28 cellular contexts compared by ENCODE assay signal in the genomic region with DNA sequence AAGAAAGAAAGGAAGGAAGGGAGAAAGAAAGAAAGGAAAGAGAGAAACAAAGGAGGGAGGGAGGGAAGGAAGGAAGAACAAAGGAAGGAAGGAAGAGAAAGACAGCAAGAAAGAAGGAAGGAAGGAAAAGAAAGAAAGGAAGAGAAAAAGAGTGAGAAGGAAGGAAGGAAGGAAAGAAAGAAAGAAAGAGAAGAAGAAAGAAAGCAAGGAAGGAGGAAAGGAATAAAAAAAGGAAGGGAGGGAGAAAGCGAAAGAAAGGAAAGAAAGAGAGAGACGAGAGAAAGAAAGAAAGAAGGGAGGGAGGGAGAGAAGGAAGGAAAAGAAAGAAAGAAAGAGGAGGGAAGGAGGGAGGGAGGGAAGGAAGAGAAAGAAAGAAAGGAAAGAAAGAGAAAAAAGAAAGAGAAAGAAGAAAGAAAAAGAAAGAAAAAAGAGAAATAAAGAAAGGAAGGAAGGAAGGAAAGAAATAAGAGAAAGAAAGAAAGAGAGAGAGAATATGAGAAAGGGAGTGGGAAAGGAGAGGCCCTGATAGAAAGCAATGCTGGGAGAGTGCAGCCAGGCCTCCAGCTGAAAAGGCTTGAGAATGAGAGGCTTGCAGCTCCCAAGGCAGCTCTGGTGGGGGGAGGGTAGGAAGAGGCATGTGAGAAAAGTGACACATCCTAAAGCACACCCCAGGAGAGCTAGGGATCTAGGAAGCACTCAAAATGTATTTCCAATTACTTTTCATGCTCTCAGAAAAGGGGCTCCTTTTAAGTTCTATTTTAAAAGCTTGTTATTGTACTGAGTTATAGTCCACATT.
DNase-seq lines count a peak whose midpoint lies in the region; ATAC-seq, FAIRE-seq and TF ChIP-seq lines count a peak whose summit lies in the region.
"Had no signal": no experiment of that assay in that cellular context is flagged by ENCODE, and none has a peak within 500 bp of the region (broad histone marks: within the 10 kb centered on the region; RNA-seq: fewer than 3 reads in every experiment).

No MANE protein-coding gene starts in this region.

- 32% methylated on average over 2 of the region's 2 CpGs; no CpG with 5 or more reads in 1 of the 2 experiments for WGBS in H1 (ENCODE audit: extremely low coverage in 1 of 2, insufficient coverage in 1 of 2, insufficient read length in 1 of 2, insufficient replicate concordance in 2 of 2, low coverage in 1 of 2, low lambda C conversion rate in 2 of 2, missing lambda C conversion rate in 1 of 2), 2 experiments

- H3K14ac ChIP-seq in H1 (ENCODE audit: insufficient read length), result no peak overlapping the region

- H2BK12ac ChIP-seq in H1 (ENCODE audit: low read depth, low read length), result no peak overlapping the region

- 0 out of 4 replicates have a peak, but pooled peaks of 1 of the 2 experiments have one; percentile 6 for TF ChIP-seq RAD21 in H1 (IDR thresholded peaks at IDR 0.05 in 1 of 2, conservative IDR thresholded peaks at IDR 0.05 in 1 of 2; ENCODE audit: low read depth in 2 of 2, low read length in 2 of 2)

- H3K79me1 ChIP-seq in H1 (ENCODE audit: low read depth, low read length), result no peaks in the 10 kb centered on the region

- TF ChIP-seq CTCF in HEK293 (tag by site-specific recombination; IDR thresholded peaks at IDR 0.05) (no peak), H1 (IDR thresholded peaks at IDR 0.05; ENCODE audit: control extremely low read depth in 1 of 3, insufficient read depth in 1 of 3, low read depth in 1 of 3, low read length in 3 of 3) (no peak)

- no peak overlapping the region for H3K4ac ChIP-seq in H1 (replicated peaks; ENCODE audit: insufficient read length, low read depth, low read length)

- DNase-seq in activated CD4-positive, alpha-beta T cell treated with anti-CD3 and anti-CD28 coated beads, Interleukin-2, amount 10 ng/mL, durations not matched to agents 7 days and 5 days, result no peak
- DNase-seq in activated CD4-positive, alpha-beta T cell treated with anti-CD3 and anti-CD28 coated beads, Interleukin-2, amount 50 U/mL, for 4 hours, result no peak
- no peak for DNase-seq in H1 (ENCODE audit: low read depth in 1 of 2, low spot score in 2 of 2)
- peak; percentile 2 for DNase-seq in urothelium cell line (ENCODE audit: low spot score)
- DNase-seq in naive thymus-derived CD4-positive, alpha-beta T cell, result no peak
- DNase-seq in hippocampal formation (lab: John Stamatoyannopoulos, UW), result no peak
- DNase-seq in T-cell, result no peak
- DNase-seq: activated CD4-positive, alpha-beta T cell treated with anti-CD3 and anti-CD28 coated beads for 1 hour; activated CD8-positive, alpha-beta T cell treated with anti-CD3 and anti-CD28 coated beads, Interleukin-2, amount 10 ng/mL, durations not matched to agents 7 days and 5 days; amygdala; BE2C; CD8-positive, alpha-beta memory T cell; immature natural killer cell; KG1; left colon; MG63; NCI-H2081 treated with DMSO at 0.1 percent for 48 hours; NCI-H345; ovary had no signal

- no peaks in the 10 kb centered on the region for H3K36me3 ChIP-seq in HEK293 (ENCODE audit: control insufficient read depth in 2 of 2, insufficient read depth in 1 of 2, low read length in 2 of 2)
- no peaks in the 10 kb centered on the region for H3K36me3 ChIP-seq in H1 (ENCODE audit: control insufficient read depth in 2 of 4, insufficient read depth in 4 of 4, low read length in 3 of 4)
- no peaks in the 10 kb centered on the region for H3K36me3 ChIP-seq in naive thymus-derived CD4-positive, alpha-beta T cell (ENCODE audit: control insufficient read depth in 2 of 3, insufficient read depth in 3 of 3, low read length in 3 of 3)
- H3K36me3 ChIP-seq: BE2C, MG63, ovary, tibial nerve had no signal

- no peaks in the 10 kb centered on the region for H4K20me1 ChIP-seq in H1 (replicated peaks in 1 of 2; ENCODE audit: control insufficient read depth in 1 of 2, insufficient read depth in 2 of 2, low read length in 2 of 2)

- H3K23me2 ChIP-seq in H1 (ENCODE audit: low read depth, low read length), result peaks cover 7% of the 10 kb centered on the region; the same call in 1 of the 2 replicates

- no peak overlapping the region for H2BK5ac ChIP-seq in H1 (ENCODE audit: low read depth, low read length)

- no peak overlapping the region for H2BK20ac ChIP-seq in H1 (ENCODE audit: low read length)

- H2BK15ac ChIP-seq in H1 (ENCODE audit: low read length), result no peak overlapping the region

- no peak overlapping the region for H3K23ac ChIP-seq in H1 (ENCODE audit: insufficient read length)

- H3K4me3 ChIP-seq in HEK293 (ENCODE audit: low read depth, low read length) (no peak overlapping the region), H1 (ENCODE audit: extremely low read depth in 1 of 4, insufficient read depth in 2 of 4, low read depth in 3 of 4, low read length in 4 of 4) (0 out of 8 replicates have a peak overlapping the region, but pooled peaks of 1 of the 4 experiments have one; percentile 15)
- H3K4me3 ChIP-seq in naive thymus-derived CD4-positive, alpha-beta T cell (ENCODE audit: low read length), result no peak overlapping the region
- H3K4me3 ChIP-seq: dorsolateral prefrontal cortex, MG63, ovary, tibial nerve had no signal

- no peaks in the 10 kb centered on the region for H3K9me3 Mint-ChIP-seq in activated CD4-positive, alpha-beta T cell treated with anti-CD3 and anti-CD28 coated beads, Interleukin-2, amount 10 ng/mL, durations not matched to agents 7 days and 5 days
- H3K9me3 Mint-ChIP-seq in naive thymus-derived CD4-positive, alpha-beta T cell, result peaks cover 0 to 31% (median 10%) of the 10 kb centered on the region in 11 donors
- peaks cover 0 to 11% (median 3%) of the 10 kb centered on the region in 3 donors for H3K9me3 Mint-ChIP-seq in T-cell
- H3K9me3 Mint-ChIP-seq: T-helper 2 cell treated with Interferon-gamma antibody and Interleukin-4, amounts not matched to agents 5 μg/mL and 100 μg/mL, for 36 hours had no signal

- H3K27me3 ChIP-seq in H1 (replicated peaks in 1 of 4; ENCODE audit: control insufficient read depth in 3 of 4, extremely low read depth in 1 of 4, insufficient read depth in 3 of 4, low read length in 3 of 4), result peaks cover 0 to 12% (median 4%) of the 10 kb centered on the region in 4 experiments; a peak in 5 of 7 replicates
- H3K27me3 ChIP-seq in naive thymus-derived CD4-positive, alpha-beta T cell (ENCODE audit: control insufficient read depth in 2 of 2, insufficient read depth in 2 of 2, low read length in 2 of 2), result peaks cover 0 to 13% of the 10 kb centered on the region in 2 donors
- H3K27me3 ChIP-seq: MG63, ovary had no signal

- H4K8ac ChIP-seq in H1 (ENCODE audit: extremely low read depth, insufficient read depth, low read length), result no peak overlapping the region

- POLR2A ChIA-PET in activated CD4-positive, alpha-beta T cell treated with anti-CD3 and anti-CD28 coated beads, Interleukin-2, amount 10 ng/mL, durations not matched to agents 7 days and 5 days (lab: Charles Lee), result no interaction called here
- POLR2A ChIA-PET in HEK293 (lab: Yijun Ruan, JAX) (no interaction called here), H1 (lab: Charles Lee; ENCODE audit: partially characterized antibody) (interaction anchor here (0.8 to 2.3 kb wide), 3 partner anchors 117 to 143 kb away, joined by 3 to 7 read pairs (median 6); a partner anchor contains a TSS), T-cell (lab: Charles Lee) (no interaction called here)
- POLR2A ChIA-PET in naive thymus-derived CD4-positive, alpha-beta T cell (lab: Charles Lee), result no interaction called here

- TF ChIP-seq EP300 in H1 (IDR thresholded peaks at IDR 0.05; ENCODE audit: borderline replicate concordance in 1 of 2, low read depth in 2 of 2, low read length in 2 of 2), result no peak

- H3K27me3 Mint-ChIP-seq in activated CD4-positive, alpha-beta T cell treated with anti-CD3 and anti-CD28 coated beads, Interleukin-2, amount 10 ng/mL, durations not matched to agents 7 days and 5 days, result peaks cover 34% of the 10 kb centered on the region
- peaks cover 13 to 36% (median 29%) of the 10 kb centered on the region in 5 donors for H3K27me3 Mint-ChIP-seq in naive thymus-derived CD4-positive, alpha-beta T cell
- H3K27me3 Mint-ChIP-seq in T-cell, result peaks cover 40 to 49% of the 10 kb centered on the region in 2 donors

- no peak overlapping the region for H3K9ac ChIP-seq in H1 (replicated peaks in 1 of 4; ENCODE audit: extremely low read depth in 1 of 4, low read depth in 3 of 4, low read length in 3 of 4)

- H3K4me1 ChIP-seq in HEK293 (ENCODE audit: control insufficient read depth, insufficient read depth, low read length) (no peaks in the 10 kb centered on the region), H1 (replicated peaks in 1 of 4; ENCODE audit: control insufficient read depth in 3 of 4, insufficient read depth in 4 of 4, low read length in 3 of 4) (peaks cover 0 to 2% (median 0%) of the 10 kb centered on the region in 4 experiments; a peak in 2 of 7 replicates)
- peaks cover 0 to 13% of the 10 kb centered on the region in 2 donors for H3K4me1 ChIP-seq in naive thymus-derived CD4-positive, alpha-beta T cell (ENCODE audit: control insufficient read depth in 2 of 2, insufficient read depth in 2 of 2, low read length in 2 of 2)
- H3K4me1 ChIP-seq: BE2C had no signal

- intact Hi-C loops in naive thymus-derived CD4-positive, alpha-beta T cell (cut with micrococcal nuclease), result no loop called here

- H3K4me3 Mint-ChIP-seq in activated CD4-positive, alpha-beta T cell treated with anti-CD3 and anti-CD28 coated beads, Interleukin-2, amount 10 ng/mL, durations not matched to agents 7 days and 5 days, result no peak overlapping the region
- no peak overlapping the region for H3K4me3 Mint-ChIP-seq in naive thymus-derived CD4-positive, alpha-beta T cell
- H3K4me3 Mint-ChIP-seq in T-cell, result no peak overlapping the region
- H3K4me3 Mint-ChIP-seq: activated CD8-positive, alpha-beta T cell treated with anti-CD3 and anti-CD28 coated beads, Interleukin-2, amount 10 ng/mL, durations not matched to agents 7 days and 5 days; CD8-positive, alpha-beta memory T cell; stimulated activated effector memory CD8-positive, alpha-beta T cell treated with anti-CD3 and anti-CD28 coated beads, Interleukin-12 subunit alpha, Interleukin-12 subunit beta, amount 100 ng/mL, for 72 hours; T-helper 2 cell treated with Interferon-gamma antibody and Interleukin-4, amounts not matched to agents 5 μg/mL and 100 μg/mL, for 36 hours had no signal

- H3K27ac ChIP-seq in HEK293 (ENCODE audit: extremely low read depth, low read depth, low read length) (no peak overlapping the region), H1 (ENCODE audit: low read depth, low read length) (no peak overlapping the region)
- no peak overlapping the region for H3K27ac ChIP-seq in naive thymus-derived CD4-positive, alpha-beta T cell (ENCODE audit: low read depth, low read length)
- H3K27ac ChIP-seq: dorsolateral prefrontal cortex, ovary, tibial nerve had no signal

- no peaks in the 10 kb centered on the region for H3K79me2 ChIP-seq in H1 (ENCODE audit: control insufficient read depth in 1 of 2, insufficient read depth in 2 of 2, low read length in 2 of 2)

- ATAC-seq in naive thymus-derived CD4-positive, alpha-beta T cell, result no peak
- ATAC-seq in T-cell (replicated peaks in 1 of 4), result no peak
- ATAC-seq: activated CD8-positive, alpha-beta T cell treated with anti-CD3 and anti-CD28 coated beads, Interleukin-2, amount 10 ng/mL, durations not matched to agents 7 days and 5 days; left colon; stimulated activated effector memory CD8-positive, alpha-beta T cell treated with anti-CD3 and anti-CD28 coated beads, Interleukin-12 subunit alpha, Interleukin-12 subunit beta, amount 100 ng/mL, for 72 hours had no signal

- no peak overlapping the region for H3K56ac ChIP-seq in H1 (replicated peaks; ENCODE audit: insufficient read length, low read depth, low read length)

- no peaks in the 10 kb centered on the region for H3K36me3 Mint-ChIP-seq in activated CD4-positive, alpha-beta T cell treated with anti-CD3 and anti-CD28 coated beads, Interleukin-2, amount 10 ng/mL, durations not matched to agents 7 days and 5 days (ENCODE audit: low read depth)
- no peaks in the 10 kb centered on the region for H3K36me3 Mint-ChIP-seq in naive thymus-derived CD4-positive, alpha-beta T cell
- no peaks in the 10 kb centered on the region for H3K36me3 Mint-ChIP-seq in T-cell
- H3K36me3 Mint-ChIP-seq: CD8-positive, alpha-beta memory T cell; stimulated activated effector memory CD8-positive, alpha-beta T cell treated with anti-CD3 and anti-CD28 coated beads, Interleukin-12 subunit alpha, Interleukin-12 subunit beta, amount 100 ng/mL, for 72 hours had no signal

- no peak for TF ChIP-seq POLR2A in H1 (IDR thresholded peaks at IDR 0.05; ENCODE audit: control extremely low read depth in 1 of 2, low read depth in 2 of 2, low read length in 2 of 2)

- CTCF ChIA-PET in activated CD4-positive, alpha-beta T cell treated with anti-CD3 and anti-CD28 coated beads, Interleukin-2, amount 10 ng/mL, durations not matched to agents 7 days and 5 days (lab: Charles Lee), result interaction anchor here (0.8 kb wide), 1 partner anchor 12 kb away, joined by 3 read pairs; no protein-coding TSS in a partner anchor
- CTCF ChIA-PET in HEK293 (lab: Yijun Ruan, JAX), result interaction anchor here (0.5 to 1.1 kb wide), 7 partner anchors 11 to 1324 kb away, joined by 3 to 4 read pairs (median 3); no protein-coding TSS in a partner anchor
- CTCF ChIA-PET in H1 (lab: Charles Lee; ENCODE audit: partially characterized antibody), result interaction anchor here (0.5 to 5.1 kb wide), 25 partner anchors 10 to 594 kb away, joined by 3 to 40 read pairs (median 4); no protein-coding TSS in a partner anchor
- CTCF ChIA-PET in naive thymus-derived CD4-positive, alpha-beta T cell (lab: Charles Lee), result no interaction called here
- CTCF ChIA-PET in T-cell (lab: Charles Lee), result no interaction called here

- H3K27ac Mint-ChIP-seq in activated CD4-positive, alpha-beta T cell treated with anti-CD3 and anti-CD28 coated beads, Interleukin-2, amount 10 ng/mL, durations not matched to agents 7 days and 5 days, result peak overlapping the region; percentile 41
- H3K27ac Mint-ChIP-seq in naive thymus-derived CD4-positive, alpha-beta T cell, result no peak overlapping the region
- H3K27ac Mint-ChIP-seq in T-cell, result no peak overlapping the region
- H3K27ac Mint-ChIP-seq: activated CD8-positive, alpha-beta T cell treated with anti-CD3 and anti-CD28 coated beads, Interleukin-2, amount 10 ng/mL, durations not matched to agents 7 days and 5 days; activated naive CD4-positive, alpha-beta T cell treated with anti-CD3 and anti-CD28 coated beads, Interleukin-2, amount 50 U/mL, for 72 hours; CD8-positive, alpha-beta memory T cell; immature natural killer cell; stimulated activated effector memory CD8-positive, alpha-beta T cell treated with anti-CD3 and anti-CD28 coated beads, Interleukin-12 subunit alpha, Interleukin-12 subunit beta, amount 100 ng/mL, for 72 hours; T-helper 2 cell treated with Interferon-gamma antibody and Interleukin-4, amounts not matched to agents 5 μg/mL and 100 μg/mL, for 36 hours had no signal

- H2AK5ac ChIP-seq in H1 (ENCODE audit: low read depth, low read length), result no peak overlapping the region

- no peak overlapping the region for H4K91ac ChIP-seq in H1 (replicated peaks; ENCODE audit: insufficient read length, low read length)

- no peak overlapping the region for H2BK120ac ChIP-seq in H1 (replicated peaks; ENCODE audit: low read depth, low read length)

- H3K4me1 Mint-ChIP-seq in activated CD4-positive, alpha-beta T cell treated with anti-CD3 and anti-CD28 coated beads, Interleukin-2, amount 10 ng/mL, durations not matched to agents 7 days and 5 days, result no peaks in the 10 kb centered on the region
- H3K4me1 Mint-ChIP-seq in naive thymus-derived CD4-positive, alpha-beta T cell, result peaks cover 0 to 14% (median 4%) of the 10 kb centered on the region in 7 donors
- peaks cover 5 to 9% (median 5%) of the 10 kb centered on the region in 3 donors for H3K4me1 Mint-ChIP-seq in T-cell
- H3K4me1 Mint-ChIP-seq: stimulated activated effector memory CD8-positive, alpha-beta T cell treated with anti-CD3 and anti-CD28 coated beads, Interleukin-12 subunit alpha, Interleukin-12 subunit beta, amount 100 ng/mL, for 72 hours had no signal

- H3K18ac ChIP-seq in H1 (ENCODE audit: extremely low read depth, low read length), result no peak overlapping the region

- FAIRE-seq in H1 (lab: Jason Lieb, UNC) (peak; percentile 85), urothelium cell line (lab: Jason Lieb, UNC) (no peak)
- FAIRE-seq: endothelial cell of umbilical vein, frontal cortex, HTR-8/SVneo had no signal

- no peak overlapping the region for H2AFZ ChIP-seq in H1 (ENCODE audit: low read length)

- H4K5ac ChIP-seq in H1 (ENCODE audit: insufficient read length, low read depth, low read length), result no peak overlapping the region

- H3K4me2 ChIP-seq in H1 (ENCODE audit: insufficient read depth in 1 of 2, low read depth in 2 of 2, low read length in 2 of 2), result peak overlapping the region; percentile 4 to 85; a peak in 1 of 4 replicates

- no peaks in the 10 kb centered on the region for H3K9me3 ChIP-seq in HEK293 (ENCODE audit: control insufficient read depth, insufficient read depth, low read depth, low read length)
- no peaks in the 10 kb centered on the region for H3K9me3 ChIP-seq in H1 (ENCODE audit: insufficient read depth in 2 of 2, low read depth in 1 of 2, low read length in 1 of 2)
- no peaks in the 10 kb centered on the region for H3K9me3 ChIP-seq in naive thymus-derived CD4-positive, alpha-beta T cell (ENCODE audit: control insufficient read depth in 2 of 3, low read length in 3 of 3)
- H3K9me3 ChIP-seq: BE2C, MG63, ovary, tibial nerve had no signal

Comparison
In these comparisons a context has a peak if more than half of its experiments do, and no peak if none do; other contexts are left out.
1. CTCF ChIA-PET loops: an anchor here in activated CD4-positive, alpha-beta T cell treated with anti-CD3 and anti-CD28 coated beads, Interleukin-2, amount 10 ng/mL, durations not matched to agents 7 days and 5 days (0.8 kb wide), HEK293 (0.5 to 1.1 kb wide) and H1 (0.5 to 5.1 kb wide); none called in naive thymus-derived CD4-positive, alpha-beta T cell and T-cell.